ENCODE assay signal across 1 cellular context in the genomic region with DNA sequence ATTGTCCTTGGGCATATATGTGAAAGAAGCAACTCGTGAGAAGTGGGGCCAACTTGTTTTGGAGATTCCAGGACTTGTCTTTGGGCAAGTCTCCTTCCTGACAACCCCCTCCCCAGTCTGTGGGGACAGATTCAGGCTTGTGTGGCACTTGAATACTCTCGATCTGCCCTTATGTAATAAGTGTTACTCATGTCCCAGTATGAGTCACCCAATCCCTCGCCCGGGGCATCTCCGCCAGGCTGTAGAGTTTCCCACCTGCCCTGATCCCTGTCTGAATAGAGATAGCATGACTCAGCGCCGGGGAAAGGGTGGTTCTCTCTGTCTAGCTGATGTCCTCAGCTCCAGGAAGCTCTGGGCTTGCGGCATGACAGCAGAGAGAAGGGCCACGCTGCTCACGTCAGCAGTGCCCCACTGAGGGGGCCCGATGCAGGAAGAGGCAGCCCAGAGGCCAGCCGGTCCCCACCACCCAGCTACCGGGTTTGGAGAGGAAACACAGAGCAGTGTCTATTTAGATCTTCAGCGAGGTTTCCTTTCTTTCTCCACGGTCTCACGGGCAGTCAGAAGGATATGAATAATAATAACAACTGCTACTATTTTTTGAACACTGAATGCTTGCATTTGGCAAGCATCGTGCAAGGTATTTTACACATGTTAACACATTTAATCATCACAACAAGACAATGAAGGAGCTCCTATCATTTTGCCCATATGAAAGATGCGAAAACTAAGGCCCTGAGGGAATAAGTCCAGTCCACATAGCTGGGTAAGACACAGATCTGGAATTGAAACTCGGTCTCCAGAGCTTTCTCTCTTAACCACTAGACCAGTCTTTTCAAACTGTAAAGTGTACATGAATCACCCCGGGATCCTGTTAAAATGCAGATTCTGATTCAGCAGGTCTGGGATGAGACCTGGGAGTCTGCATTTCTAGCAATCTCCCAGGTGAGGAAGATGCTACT.
TF ChIP-seq lines count a peak whose summit lies in the region.

No MANE protein-coding gene starts in this region.

TF ChIP-seq in HepG2, 621 proteins besides CTCF, POLR2A, EP300 and RAD21 (continued from another document and continues in another):
- TF ChIP-seq, protein P1, sequence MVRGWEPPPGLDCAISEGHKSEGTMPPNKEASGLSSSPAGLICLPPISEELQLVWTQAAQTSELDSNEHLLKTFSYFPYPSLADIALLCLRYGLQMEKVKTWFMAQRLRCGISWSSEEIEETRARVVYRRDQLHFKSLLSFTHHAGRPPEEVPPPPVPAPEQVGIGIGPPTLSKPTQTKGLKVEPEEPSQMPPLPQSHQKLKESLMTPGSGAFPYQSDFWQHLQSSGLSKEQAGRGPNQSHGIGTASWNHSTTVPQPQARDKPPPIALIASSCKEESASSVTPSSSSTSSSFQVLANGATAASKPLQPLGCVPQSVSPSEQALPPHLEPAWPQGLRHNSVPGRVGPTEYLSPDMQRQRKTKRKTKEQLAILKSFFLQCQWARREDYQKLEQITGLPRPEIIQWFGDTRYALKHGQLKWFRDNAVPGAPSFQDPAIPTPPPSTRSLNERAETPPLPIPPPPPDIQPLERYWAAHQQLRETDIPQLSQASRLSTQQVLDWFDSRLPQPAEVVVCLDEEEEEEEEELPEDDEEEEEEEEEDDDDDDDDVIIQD (CRISPR knock-in tag; IDR thresholded peaks at IDR 0.05; ENCODE audit: low read depth): peak; percentile 49; the same call in 1 of the 2 replicates
- TF ChIP-seq, protein P2, sequence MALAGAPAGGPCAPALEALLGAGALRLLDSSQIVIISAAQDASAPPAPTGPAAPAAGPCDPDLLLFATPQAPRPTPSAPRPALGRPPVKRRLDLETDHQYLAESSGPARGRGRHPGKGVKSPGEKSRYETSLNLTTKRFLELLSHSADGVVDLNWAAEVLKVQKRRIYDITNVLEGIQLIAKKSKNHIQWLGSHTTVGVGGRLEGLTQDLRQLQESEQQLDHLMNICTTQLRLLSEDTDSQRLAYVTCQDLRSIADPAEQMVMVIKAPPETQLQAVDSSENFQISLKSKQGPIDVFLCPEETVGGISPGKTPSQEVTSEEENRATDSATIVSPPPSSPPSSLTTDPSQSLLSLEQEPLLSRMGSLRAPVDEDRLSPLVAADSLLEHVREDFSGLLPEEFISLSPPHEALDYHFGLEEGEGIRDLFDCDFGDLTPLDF (CRISPR knock-in tag; IDR thresholded peaks at IDR 0.05): no peak
- 0 out of 4 replicates have a peak, but pooled peaks of 1 of the 2 experiments have one; percentile 41 for TF ChIP-seq NR2F1 (CRISPR knock-in tag; IDR thresholded peaks at IDR 0.05)
- 0 out of 2 replicates have a peak, but pooled peaks have one; percentile 23 for TF ChIP-seq DMAP1 (CRISPR knock-in tag; IDR thresholded peaks at IDR 0.05)
- peak; percentile 93 for TF ChIP-seq JUND (CRISPR knock-in tag; IDR thresholded peaks at IDR 0.05)
- TF ChIP-seq, protein P3, sequence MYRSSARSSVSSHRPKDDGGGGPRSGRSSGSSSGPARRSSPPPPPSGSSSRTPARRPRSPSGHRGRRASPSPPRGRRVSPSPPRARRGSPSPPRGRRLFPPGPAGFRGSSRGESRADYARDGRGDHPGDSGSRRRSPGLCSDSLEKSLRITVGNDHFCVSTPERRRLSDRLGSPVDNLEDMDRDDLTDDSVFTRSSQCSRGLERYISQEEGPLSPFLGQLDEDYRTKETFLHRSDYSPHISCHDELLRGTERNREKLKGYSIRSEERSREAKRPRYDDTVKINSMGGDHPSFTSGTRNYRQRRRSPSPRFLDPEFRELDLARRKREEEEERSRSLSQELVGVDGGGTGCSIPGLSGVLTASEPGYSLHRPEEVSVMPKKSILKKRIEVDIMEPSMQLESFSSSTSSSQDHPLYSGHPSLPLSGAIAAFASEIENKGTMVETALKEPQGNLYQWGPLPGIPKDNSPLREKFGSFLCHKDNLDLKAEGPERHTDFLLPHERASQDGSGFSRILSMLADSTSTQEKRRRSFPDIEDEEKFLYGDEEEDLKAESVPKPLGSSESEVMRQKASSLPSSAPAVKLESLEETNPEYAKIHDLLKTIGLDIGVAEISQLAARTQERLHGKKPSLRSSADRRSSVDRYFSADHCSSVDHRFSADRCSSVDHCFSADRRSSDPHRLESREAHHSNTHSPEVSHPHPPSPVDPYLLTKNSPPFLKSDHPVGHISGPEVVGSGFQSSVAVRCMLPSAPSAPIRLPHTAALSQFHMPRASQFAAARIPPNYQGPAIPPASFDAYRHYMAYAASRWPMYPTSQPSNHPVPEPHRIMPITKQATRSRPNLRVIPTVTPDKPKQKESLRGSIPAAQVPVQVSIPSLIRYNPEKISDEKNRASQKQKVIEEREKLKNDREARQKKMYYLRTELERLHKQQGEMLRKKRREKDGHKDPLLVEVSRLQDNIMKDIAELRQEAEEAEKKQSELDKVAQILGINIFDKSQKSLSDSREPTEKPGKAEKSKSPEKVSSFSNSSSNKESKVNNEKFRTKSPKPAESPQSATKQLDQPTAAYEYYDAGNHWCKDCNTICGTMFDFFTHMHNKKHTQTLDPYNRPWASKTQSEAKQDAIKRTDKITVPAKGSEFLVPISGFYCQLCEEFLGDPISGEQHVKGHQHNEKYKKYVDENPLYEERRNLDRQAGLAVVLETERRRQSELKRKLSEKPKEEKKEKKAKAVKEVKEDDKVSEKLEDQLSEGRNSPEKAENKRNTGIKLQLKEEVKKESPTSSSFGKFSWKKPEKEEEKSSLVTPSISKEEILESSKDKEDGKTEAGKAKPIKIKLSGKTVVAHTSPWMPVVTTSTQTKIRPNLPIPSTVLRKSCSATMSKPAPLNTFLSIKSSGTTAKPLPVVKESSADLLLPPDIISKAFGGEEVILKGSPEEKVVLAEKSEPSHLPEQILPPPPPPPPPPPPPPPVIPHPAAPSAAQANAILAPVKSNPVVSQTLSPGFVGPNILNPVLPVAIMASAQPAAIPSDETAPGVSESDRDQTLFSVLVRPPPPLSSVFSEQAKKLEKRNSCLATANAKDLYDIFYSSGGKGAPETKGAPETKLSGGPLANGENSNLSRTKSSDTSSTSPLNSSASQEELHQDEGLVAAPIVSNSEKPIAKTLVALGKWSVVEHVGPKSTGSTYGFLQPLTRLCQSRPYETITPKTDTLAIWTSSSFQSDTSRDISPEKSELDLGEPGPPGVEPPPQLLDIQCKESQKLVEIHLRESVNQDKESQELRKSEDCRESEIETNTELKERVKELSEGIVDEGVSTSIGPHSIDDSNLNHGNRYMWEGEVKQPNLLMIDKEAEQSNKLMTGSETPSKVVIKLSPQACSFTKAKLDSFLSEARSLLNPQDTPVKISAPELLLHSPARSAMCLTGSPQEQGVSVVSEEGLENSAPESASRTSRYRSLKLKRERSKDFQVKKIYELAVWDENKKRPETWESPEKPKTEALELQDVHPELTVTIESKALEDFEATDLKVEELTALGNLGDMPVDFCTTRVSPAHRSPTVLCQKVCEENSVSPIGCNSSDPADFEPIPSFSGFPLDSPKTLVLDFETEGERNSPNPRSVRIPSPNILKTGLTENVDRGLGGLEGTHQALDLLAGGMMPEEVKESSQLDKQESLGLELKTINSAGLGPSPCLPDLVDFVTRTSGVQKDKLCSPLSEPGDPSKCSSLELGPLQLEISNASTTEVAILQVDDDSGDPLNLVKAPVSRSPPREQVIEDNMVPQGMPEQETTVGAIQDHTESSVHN (CRISPR knock-in tag; IDR thresholded peaks at IDR 0.05): no peak
- TF ChIP-seq ZNF841 (CRISPR knock-in tag; IDR thresholded peaks at IDR 0.05; ENCODE audit: borderline replicate concordance): no peak
- no peak for TF ChIP-seq GTF3A (CRISPR knock-in tag; conservative IDR thresholded peaks at IDR 0.05)
- TF ChIP-seq, protein P4, sequence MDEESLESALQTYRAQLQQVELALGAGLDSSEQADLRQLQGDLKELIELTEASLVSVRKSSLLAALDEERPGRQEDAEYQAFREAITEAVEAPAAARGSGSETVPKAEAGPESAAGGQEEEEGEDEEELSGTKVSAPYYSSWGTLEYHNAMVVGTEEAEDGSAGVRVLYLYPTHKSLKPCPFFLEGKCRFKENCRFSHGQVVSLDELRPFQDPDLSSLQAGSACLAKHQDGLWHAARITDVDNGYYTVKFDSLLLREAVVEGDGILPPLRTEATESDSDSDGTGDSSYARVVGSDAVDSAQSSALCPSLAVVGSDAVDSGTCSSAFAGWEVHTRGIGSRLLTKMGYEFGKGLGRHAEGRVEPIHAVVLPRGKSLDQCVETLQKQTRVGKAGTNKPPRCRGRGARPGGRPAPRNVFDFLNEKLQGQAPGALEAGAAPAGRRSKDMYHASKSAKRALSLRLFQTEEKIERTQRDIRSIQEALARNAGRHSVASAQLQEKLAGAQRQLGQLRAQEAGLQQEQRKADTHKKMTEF (CRISPR knock-in tag; IDR thresholded peaks at IDR 0.05): peak; percentile 62
- TF ChIP-seq, protein P5, sequence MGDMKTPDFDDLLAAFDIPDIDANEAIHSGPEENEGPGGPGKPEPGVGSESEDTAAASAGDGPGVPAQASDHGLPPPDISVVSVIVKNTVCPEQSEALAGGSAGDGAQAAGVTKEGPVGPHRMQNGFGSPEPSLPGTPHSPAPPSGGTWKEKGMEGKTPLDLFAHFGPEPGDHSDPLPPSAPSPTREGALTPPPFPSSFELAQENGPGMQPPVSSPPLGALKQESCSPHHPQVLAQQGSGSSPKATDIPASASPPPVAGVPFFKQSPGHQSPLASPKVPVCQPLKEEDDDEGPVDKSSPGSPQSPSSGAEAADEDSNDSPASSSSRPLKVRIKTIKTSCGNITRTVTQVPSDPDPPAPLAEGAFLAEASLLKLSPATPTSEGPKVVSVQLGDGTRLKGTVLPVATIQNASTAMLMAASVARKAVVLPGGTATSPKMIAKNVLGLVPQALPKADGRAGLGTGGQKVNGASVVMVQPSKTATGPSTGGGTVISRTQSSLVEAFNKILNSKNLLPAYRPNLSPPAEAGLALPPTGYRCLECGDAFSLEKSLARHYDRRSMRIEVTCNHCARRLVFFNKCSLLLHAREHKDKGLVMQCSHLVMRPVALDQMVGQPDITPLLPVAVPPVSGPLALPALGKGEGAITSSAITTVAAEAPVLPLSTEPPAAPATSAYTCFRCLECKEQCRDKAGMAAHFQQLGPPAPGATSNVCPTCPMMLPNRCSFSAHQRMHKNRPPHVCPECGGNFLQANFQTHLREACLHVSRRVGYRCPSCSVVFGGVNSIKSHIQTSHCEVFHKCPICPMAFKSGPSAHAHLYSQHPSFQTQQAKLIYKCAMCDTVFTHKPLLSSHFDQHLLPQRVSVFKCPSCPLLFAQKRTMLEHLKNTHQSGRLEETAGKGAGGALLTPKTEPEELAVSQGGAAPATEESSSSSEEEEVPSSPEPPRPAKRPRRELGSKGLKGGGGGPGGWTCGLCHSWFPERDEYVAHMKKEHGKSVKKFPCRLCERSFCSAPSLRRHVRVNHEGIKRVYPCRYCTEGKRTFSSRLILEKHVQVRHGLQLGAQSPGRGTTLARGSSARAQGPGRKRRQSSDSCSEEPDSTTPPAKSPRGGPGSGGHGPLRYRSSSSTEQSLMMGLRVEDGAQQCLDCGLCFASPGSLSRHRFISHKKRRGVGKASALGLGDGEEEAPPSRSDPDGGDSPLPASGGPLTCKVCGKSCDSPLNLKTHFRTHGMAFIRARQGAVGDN (CRISPR knock-in tag; IDR thresholded peaks at IDR 0.05): peak; percentile 70
- TF ChIP-seq, protein P6, sequence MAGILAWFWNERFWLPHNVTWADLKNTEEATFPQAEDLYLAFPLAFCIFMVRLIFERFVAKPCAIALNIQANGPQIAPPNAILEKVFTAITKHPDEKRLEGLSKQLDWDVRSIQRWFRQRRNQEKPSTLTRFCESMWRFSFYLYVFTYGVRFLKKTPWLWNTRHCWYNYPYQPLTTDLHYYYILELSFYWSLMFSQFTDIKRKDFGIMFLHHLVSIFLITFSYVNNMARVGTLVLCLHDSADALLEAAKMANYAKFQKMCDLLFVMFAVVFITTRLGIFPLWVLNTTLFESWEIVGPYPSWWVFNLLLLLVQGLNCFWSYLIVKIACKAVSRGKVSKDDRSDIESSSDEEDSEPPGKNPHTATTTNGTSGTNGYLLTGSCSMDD (CRISPR knock-in tag; IDR thresholded peaks at IDR 0.05): no peak
- TF ChIP-seq, protein P7, sequence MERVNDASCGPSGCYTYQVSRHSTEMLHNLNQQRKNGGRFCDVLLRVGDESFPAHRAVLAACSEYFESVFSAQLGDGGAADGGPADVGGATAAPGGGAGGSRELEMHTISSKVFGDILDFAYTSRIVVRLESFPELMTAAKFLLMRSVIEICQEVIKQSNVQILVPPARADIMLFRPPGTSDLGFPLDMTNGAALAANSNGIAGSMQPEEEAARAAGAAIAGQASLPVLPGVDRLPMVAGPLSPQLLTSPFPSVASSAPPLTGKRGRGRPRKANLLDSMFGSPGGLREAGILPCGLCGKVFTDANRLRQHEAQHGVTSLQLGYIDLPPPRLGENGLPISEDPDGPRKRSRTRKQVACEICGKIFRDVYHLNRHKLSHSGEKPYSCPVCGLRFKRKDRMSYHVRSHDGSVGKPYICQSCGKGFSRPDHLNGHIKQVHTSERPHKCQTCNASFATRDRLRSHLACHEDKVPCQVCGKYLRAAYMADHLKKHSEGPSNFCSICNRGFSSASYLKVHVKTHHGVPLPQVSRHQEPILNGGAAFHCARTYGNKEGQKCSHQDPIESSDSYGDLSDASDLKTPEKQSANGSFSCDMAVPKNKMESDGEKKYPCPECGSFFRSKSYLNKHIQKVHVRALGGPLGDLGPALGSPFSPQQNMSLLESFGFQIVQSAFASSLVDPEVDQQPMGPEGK (CRISPR knock-in tag; IDR thresholded peaks at IDR 0.05): 0 out of 2 replicates have a peak, but pooled peaks have one; percentile 27
- TF ChIP-seq, protein P8, sequence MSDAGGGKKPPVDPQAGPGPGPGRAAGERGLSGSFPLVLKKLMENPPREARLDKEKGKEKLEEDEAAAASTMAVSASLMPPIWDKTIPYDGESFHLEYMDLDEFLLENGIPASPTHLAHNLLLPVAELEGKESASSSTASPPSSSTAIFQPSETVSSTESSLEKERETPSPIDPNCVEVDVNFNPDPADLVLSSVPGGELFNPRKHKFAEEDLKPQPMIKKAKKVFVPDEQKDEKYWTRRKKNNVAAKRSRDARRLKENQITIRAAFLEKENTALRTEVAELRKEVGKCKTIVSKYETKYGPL (CRISPR knock-in tag; IDR thresholded peaks at IDR 0.05): 0 out of 2 replicates have a peak, but pooled peaks have one; percentile 36
- peak; percentile 51; the same call in 1 of the 2 replicates for TF ChIP-seq IRF2 (CRISPR knock-in tag; IDR thresholded peaks at IDR 0.05)
- peak; percentile 25 for TF ChIP-seq TEAD3 (CRISPR knock-in tag; optimal IDR thresholded peaks at IDR 0.05; ENCODE audit: borderline replicate concordance)
- TF ChIP-seq ZNF431 (CRISPR knock-in tag; IDR thresholded peaks at IDR 0.05; ENCODE audit: borderline replicate concordance, low read depth): no peak
- no peak for TF ChIP-seq ZFP37 (CRISPR knock-in tag; IDR thresholded peaks at IDR 0.05; ENCODE audit: borderline replicate concordance)
- no peak for TF ChIP-seq ARID2 (CRISPR knock-in tag; IDR thresholded peaks at IDR 0.05; ENCODE audit: borderline replicate concordance)
- TF ChIP-seq, protein P9, sequence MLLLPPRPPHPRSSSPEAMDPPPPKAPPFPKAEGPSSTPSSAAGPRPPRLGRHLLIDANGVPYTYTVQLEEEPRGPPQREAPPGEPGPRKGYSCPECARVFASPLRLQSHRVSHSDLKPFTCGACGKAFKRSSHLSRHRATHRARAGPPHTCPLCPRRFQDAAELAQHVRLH (CRISPR knock-in tag; IDR thresholded peaks at IDR 0.05; ENCODE audit: borderline replicate concordance, low read depth): peak; percentile 44; the same call in 1 of the 2 replicates
- no peak for TF ChIP-seq RBFOX2 (IDR thresholded peaks at IDR 0.05; ENCODE audit: low read depth, low read length)
- no peak for TF ChIP-seq ZNF652 (CRISPR knock-in tag; IDR thresholded peaks at IDR 0.05; ENCODE audit: borderline replicate concordance, low read depth)
- peak; percentile 26; the same call in 1 of the 2 replicates for TF ChIP-seq FOXA3 (CRISPR knock-in tag; IDR thresholded peaks at IDR 0.05)
- peak; percentile 60; the same call in 1 of the 2 replicates for TF ChIP-seq ZBTB21 (CRISPR knock-in tag; IDR thresholded peaks at IDR 0.05)
- TF ChIP-seq ZNF570 (CRISPR knock-in tag; IDR thresholded peaks at IDR 0.05; ENCODE audit: borderline replicate concordance): no peak
- no peak for TF ChIP-seq ZNF749 (CRISPR knock-in tag; IDR thresholded peaks at IDR 0.05; ENCODE audit: borderline replicate concordance)
- TF ChIP-seq SAP130 (CRISPR knock-in tag; IDR thresholded peaks at IDR 0.05; ENCODE audit: low read depth): peak; percentile 74
